In the genomic region with DNA sequence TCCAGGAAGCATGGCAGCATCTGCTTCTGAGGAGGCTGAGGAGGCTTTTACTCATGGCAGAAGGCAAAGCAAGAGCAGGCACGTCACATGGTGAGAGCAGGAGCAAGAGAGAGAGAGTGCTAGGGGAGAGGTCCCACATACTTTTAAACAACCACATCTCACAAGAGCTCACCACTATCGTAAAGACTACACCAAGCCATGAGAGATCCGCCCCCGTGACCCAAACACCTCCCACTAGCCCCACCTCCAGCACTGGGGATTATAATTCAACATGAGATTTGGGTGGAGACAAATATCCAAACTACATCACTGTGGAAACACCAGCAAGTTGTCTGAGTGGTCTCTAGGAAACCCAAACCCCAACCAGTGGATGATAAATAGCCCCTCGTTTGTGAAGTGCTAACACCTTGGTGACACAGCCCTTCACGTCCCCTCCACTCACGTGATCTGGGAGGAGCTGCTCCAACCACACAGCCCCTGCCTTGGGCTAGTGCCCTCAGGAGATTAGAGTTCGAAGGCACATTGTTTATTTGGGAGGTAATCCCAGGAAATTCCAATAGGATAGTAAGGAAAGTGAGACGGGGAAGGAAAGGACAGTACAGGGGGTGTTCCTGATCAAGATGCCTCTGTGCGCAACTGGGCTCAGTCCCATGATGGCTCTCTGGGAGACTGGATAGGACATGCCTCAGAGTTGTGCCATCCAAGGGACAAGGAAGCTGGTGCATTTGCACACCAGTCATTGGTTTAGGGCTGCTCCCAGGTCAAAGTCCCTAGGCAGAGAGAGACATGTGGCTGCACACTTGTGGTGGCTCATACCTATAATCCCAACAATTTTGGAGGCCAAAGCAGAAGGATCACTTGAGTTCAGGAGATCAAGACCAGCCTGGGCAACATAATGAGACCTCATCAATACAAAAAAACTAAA, we compare ENCODE assay signal across 19 cellular contexts.
A peak's percentile ranks its signal among the peaks of the same experiment; 100 is the strongest.
DNase-seq lines count a peak whose midpoint lies in the region; ATAC-seq and TF ChIP-seq lines count a peak whose summit lies in the region.
"Had no signal": no experiment of that assay in that cellular context is flagged by ENCODE, and none has a peak within 500 bp of the region (broad histone marks: within the 10 kb centered on the region; RNA-seq: fewer than 3 reads in every experiment).

No MANE protein-coding gene starts in this region.

- TF ChIP-seq EP300 in esophagus muscularis mucosa (IDR thresholded peaks at IDR 0.05) = no peak

- no peaks in the 10 kb centered on the region for H3K27me3 ChIP-seq in esophagus muscularis mucosa

- peaks cover 28 to 29% of the 10 kb centered on the region in 2 donors for H3K4me1 Mint-ChIP-seq in natural killer cell

- peak; percentile 63 to 67 (median 64) for ATAC-seq in natural killer cell
- ATAC-seq: esophagus mucosa, left cardiac atrium had no signal

- no peaks in the 10 kb centered on the region for H3K27me3 Mint-ChIP-seq in natural killer cell (ENCODE audit: low read depth in 2 of 2)

- H3K27ac ChIP-seq in coronary artery = no peak overlapping the region
- H3K27ac ChIP-seq in esophagus muscularis mucosa (replicated peaks in 1 of 4) = no peak overlapping the region
- H3K27ac ChIP-seq: 22Rv1 had no signal

- peak overlapping the region; percentile 90 to 94 for H3K27ac Mint-ChIP-seq in natural killer cell

- no peaks in the 10 kb centered on the region for H3K9me3 Mint-ChIP-seq in natural killer cell
- H3K9me3 Mint-ChIP-seq: activated naive CD8-positive, alpha-beta T cell treated with anti-CD3 and anti-CD28 coated beads, Interleukin-2, amount 10 ng/mL, durations not matched to agents 7 days and 5 days; naive B cell had no signal

- H3K4me3 Mint-ChIP-seq in natural killer cell = peak overlapping the region; percentile 70

- WGBS in esophagus muscularis mucosa = 85% methylated on average over 7 of the region's 10 CpGs

- no peak overlapping the region for H3K4me3 ChIP-seq in NB4 (ENCODE audit: low read depth, low read length)
- no peak overlapping the region for H3K4me3 ChIP-seq in coronary artery
- H3K4me3 ChIP-seq in esophagus muscularis mucosa = no peak overlapping the region

- DNase-seq in NCI-H82 (lab: John Stamatoyannopoulos, UW) (peak; percentile 11), NCI-H82 treated with DMSO at 0.1 percent for 48 hours (lab: John Stamatoyannopoulos, UW; ENCODE audit: unreplicated experiment) (no peak), NB4 (ENCODE audit: low read depth) (peak; percentile 29), coronary artery (ENCODE audit: low spot score) (peak; percentile 58), natural killer cell (peak; percentile 54), amniotic stem cell (lab: John Stamatoyannopoulos, UW) (no peak), esophagus muscularis mucosa (ENCODE audit: extremely low spot score) (no peak)
- no peak for DNase-seq in activated CD4-positive, CD25-positive, alpha-beta regulatory T cell treated with anti-CD3 and anti-CD28 coated beads, Interleukin-2, amount 50 U/mL, for 72 hours
- DNase-seq: activated naive CD8-positive, alpha-beta T cell treated with anti-CD3 and anti-CD28 coated beads, Interleukin-2, amount 10 ng/mL, durations not matched to agents 7 days and 5 days; caudate nucleus; GF-D8; hippocampal formation; left cardiac atrium; MM.1S; naive B cell; NCI-H2107; retina had no signal

- no peaks in the 10 kb centered on the region for H3K36me3 ChIP-seq in esophagus muscularis mucosa

- TF ChIP-seq CTCF in NB4 (IDR thresholded peaks at IDR 0.05; ENCODE audit: low read depth, low read length) (no peak), coronary artery (IDR thresholded peaks at IDR 0.05) (no peak), natural killer cell (IDR thresholded peaks at IDR 0.05) (no peak), esophagus muscularis mucosa (IDR thresholded peaks at IDR 0.05) (no peak)

- TF ChIP-seq POLR2A in NB4 (IDR thresholded peaks at IDR 0.05; ENCODE audit: extremely low read depth, insufficient read length) (no peak), esophagus muscularis mucosa (IDR thresholded peaks at IDR 0.05; ENCODE audit: low read depth) (no peak)

- H3K36me3 Mint-ChIP-seq in natural killer cell = no peaks in the 10 kb centered on the region
- H3K36me3 Mint-ChIP-seq: naive B cell had no signal

- intact Hi-C loops in natural killer cell (cut with micrococcal nuclease) = loop anchor here (5.0 kb wide), 1 partner anchor 146 kb away; no protein-coding TSS in a partner anchor
- intact Hi-C loops in esophagus muscularis mucosa (cut with DNase I) = no loop called here

- H3K9me3 ChIP-seq in esophagus muscularis mucosa = no peaks in the 10 kb centered on the region

- H3K4me1 ChIP-seq in esophagus muscularis mucosa = peaks cover 18 to 25% (median 25%) of the 10 kb centered on the region in 4 donors

Comparison
In these comparisons a context has a peak if more than half of its experiments do, and no peak if none do; other contexts are left out.
1. DNase-seq: peak in NCI-H82 (single experiment), NB4 (single experiment), coronary artery (single experiment) and natural killer cell (single experiment); none in NCI-H82 treated with DMSO at 0.1 percent for 48 hours (single experiment), activated CD4-positive, CD25-positive, alpha-beta regulatory T cell treated with anti-CD3 and anti-CD28 coated beads, Interleukin-2, amount 50 U/mL, for 72 hours (single experiment), amniotic stem cell (single experiment) and esophagus muscularis mucosa (single experiment).